ENCODE assay signal across 9 cellular contexts in the genomic region with DNA sequence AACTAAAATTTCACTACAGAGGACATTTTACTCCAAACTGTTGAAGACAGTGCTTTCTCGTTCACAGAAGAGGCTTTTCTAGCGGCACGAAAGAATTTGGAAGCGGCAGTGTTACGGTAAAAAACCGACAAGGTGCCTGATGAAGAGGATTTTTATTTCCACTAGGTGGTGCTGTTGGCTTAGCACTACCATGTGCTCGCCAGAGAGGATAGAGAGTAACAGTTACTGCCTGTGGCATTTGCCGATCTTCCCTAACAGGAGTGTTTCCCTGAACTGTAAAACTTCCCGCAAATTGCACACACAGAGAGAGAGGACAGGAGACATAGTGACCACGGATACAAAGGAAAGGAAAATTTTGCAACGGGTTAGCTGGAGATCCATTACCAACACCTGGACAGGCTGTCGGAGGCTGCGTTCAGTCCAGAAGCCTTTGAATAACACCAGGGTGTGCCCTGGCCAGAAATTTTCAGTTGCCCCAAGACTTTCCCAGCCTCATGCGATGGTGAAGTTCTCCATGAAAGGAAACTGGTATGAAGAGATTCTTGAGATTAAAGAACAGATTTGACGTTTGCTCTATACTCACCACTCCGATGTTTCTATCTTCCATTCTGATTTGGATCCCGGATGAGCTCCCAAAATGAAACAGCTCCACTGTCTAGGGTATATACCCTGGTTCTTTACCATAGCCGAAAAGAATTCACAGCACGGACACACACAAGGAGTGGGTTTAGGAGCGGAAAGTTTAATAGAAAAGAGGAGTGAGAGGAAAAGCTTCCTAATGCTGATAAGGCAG. TPM values are rescaled to one million over a fixed set of nuclear protein-coding genes. Genes with fewer than 3 reads are reported as not detected.
DNase-seq lines count a peak whose midpoint lies in the region; ATAC-seq and TF ChIP-seq lines count a peak whose summit lies in the region.
"Had no signal": no experiment of that assay in that cellular context is flagged by ENCODE, and none has a peak within 500 bp of the region (broad histone marks: within the 10 kb centered on the region; RNA-seq: fewer than 3 reads in every experiment).

No MANE protein-coding gene starts in this region.

- no peak overlapping the region for H3K27ac ChIP-seq in 22Rv1
- peak overlapping the region; percentile 67 for H3K27ac ChIP-seq in WERI-Rb-1

- H3K27me3 ChIP-seq in WERI-Rb-1 (ENCODE audit: insufficient read depth, low read depth, severe bottlenecking), result no peaks in the 10 kb centered on the region

- peak; percentile 80 for TF ChIP-seq CTCF in 22Rv1 (IDR thresholded peaks at IDR 0.05)
- TF ChIP-seq CTCF in WERI-Rb-1 (IDR thresholded peaks at IDR 0.05; ENCODE audit: low read depth, low read length), result peak; percentile 79

- H3K4me1 Mint-ChIP-seq in immature natural killer cell, result no peaks in the 10 kb centered on the region

- peaks cover 10% of the 10 kb centered on the region for H3K9me3 ChIP-seq in WERI-Rb-1 (ENCODE audit: severe bottlenecking)

- DNase-seq in ELF-1 (ENCODE audit: low read depth, low spot score) (peak; percentile 69), NCI-H1092 treated with DMSO at 0.1 percent for 48 hours (lab: John Stamatoyannopoulos, UW) (peak; percentile 7), WERI-Rb-1 (peak; percentile 73), immature natural killer cell (peak in 2 of 3 donors; percentile 9 to 26), hepatic stellate cell (ENCODE audit: low spot score) (no peak)

- no peak for ATAC-seq in HG03571 (IDR thresholded peaks at IDR 0.05; ENCODE audit: unreplicated experiment)
- no peak for ATAC-seq in HG03095 (IDR thresholded peaks at IDR 0.05; ENCODE audit: unreplicated experiment)

- peak overlapping the region; percentile 34 for H3K4me3 ChIP-seq in WERI-Rb-1 (ENCODE audit: low read depth, low read length)

- no peak overlapping the region for H3K4me3 Mint-ChIP-seq in immature natural killer cell
- H3K4me3 Mint-ChIP-seq: dendritic cell treated with granulocyte-macrophage colony-stimulating factor and Interleukin-4, amounts not matched to agents 40 ng/mL and 50 ng/mL, for 4 days had no signal

- H3K9me3 Mint-ChIP-seq in immature natural killer cell, result peaks cover 0 to 12% (median 7%) of the 10 kb centered on the region in 6 donors

- H3K36me3 Mint-ChIP-seq in immature natural killer cell, result peaks cover 0 to 5% (median 4%) of the 10 kb centered on the region in 3 donors

- H3K27ac Mint-ChIP-seq in immature natural killer cell, result no peak overlapping the region
- H3K27ac Mint-ChIP-seq: dendritic cell treated with granulocyte-macrophage colony-stimulating factor and Interleukin-4, amounts not matched to agents 40 ng/mL and 50 ng/mL, for 4 days had no signal

- no peaks in the 10 kb centered on the region; the same call in 1 of the 2 replicates for H3K36me3 ChIP-seq in WERI-Rb-1

- peaks cover 2 to 8% (median 6%) of the 10 kb centered on the region in 3 donors for H3K27me3 Mint-ChIP-seq in immature natural killer cell (ENCODE audit: low read depth in 3 of 3)

RNA-seq across cellular contexts. Expression of a gene that starts 48.1 kb away (rescaled TPM):
- 100 to 1,000 TPM; 183 to 353 (median 296) TPM for polyA plus RNA-seq in immature natural killer cell

RNA-seq across cellular contexts. Expression of a gene that starts 50.5 kb away (rescaled TPM):
- 100 to 1,000 TPM; 173 to 252 (median 202) TPM for polyA plus RNA-seq in immature natural killer cell
